Comparison of ENCODE assay signal across 11 cellular contexts in genomic region chrX:13001961-13002671, GRCh38. TPM values are rescaled to one million over a fixed set of nuclear protein-coding genes. Genes with fewer than 3 reads are reported as not detected.
DNase-seq lines count a peak whose midpoint lies in the region; ATAC-seq and TF ChIP-seq lines count a peak whose summit lies in the region.
"Had no signal": no experiment of that assay in that cellular context is flagged by ENCODE, and none has a peak within 500 bp of the region (broad histone marks: within the 10 kb centered on the region; RNA-seq: fewer than 3 reads in every experiment).

No MANE protein-coding gene starts in this region.

- TF ChIP-seq CTCF in spleen (IDR thresholded peaks at IDR 0.05 in 8 of 11, conservative IDR thresholded peaks at IDR 0.05 in 3 of 11): no peak

- peak; percentile 40 for DNase-seq in activated CD4-positive, alpha-beta T cell treated with anti-CD3 and anti-CD28 coated beads for 48 hours
- no peak for DNase-seq in activated CD4-positive, alpha-beta T cell treated with anti-CD3 and anti-CD28 coated beads for 1 hour
- DNase-seq in NOMO-1 (lab: John Stamatoyannopoulos, UW; ENCODE audit: unreplicated experiment in 2 of 2) (peak; percentile 53 to 71), spleen (no peak), left lobe of liver (ENCODE audit: low spot score) (no peak)
- DNase-seq in effector CD4-positive, alpha-beta T cell: no peak
- DNase-seq: lower lobe of right lung, NCI-H2081 treated with DMSO at 0.1 percent for 48 hours had no signal

- H3K9me3 ChIP-seq in spleen: no peaks in the 10 kb centered on the region
- H3K9me3 ChIP-seq: lower lobe of right lung had no signal

- peak overlapping the region; percentile 23 for H3K4me3 Mint-ChIP-seq in activated naive CD8-positive, alpha-beta T cell

- H3K27me3 ChIP-seq in spleen (replicated peaks in 1 of 7): no peaks in the 10 kb centered on the region

- H3K27me3 Mint-ChIP-seq in activated naive CD8-positive, alpha-beta T cell: no peaks in the 10 kb centered on the region

- intact Hi-C loops in spleen (cut with DNase I; ENCODE audit: low total_unique reads): no loop called here

- WGBS in spleen, 5 donors: 62 to 87% (median 67%) methylated on average over 4 of the region's 4 CpGs

- no peaks in the 10 kb centered on the region for H3K9me3 Mint-ChIP-seq in activated naive CD8-positive, alpha-beta T cell (ENCODE audit: low read depth)

- TF ChIP-seq POLR2A in spleen (IDR thresholded peaks at IDR 0.05): no peak

- ATAC-seq in left lobe of liver (no peak), HG03439 (IDR thresholded peaks at IDR 0.05; ENCODE audit: unreplicated experiment) (no peak)
- ATAC-seq: lower lobe of right lung, sciatic nerve had no signal

- H3K36me3 Mint-ChIP-seq in activated naive CD8-positive, alpha-beta T cell: no peaks in the 10 kb centered on the region

- H3K27ac Mint-ChIP-seq in activated naive CD8-positive, alpha-beta T cell: peak overlapping the region; percentile 94

- peaks cover 75% of the 10 kb centered on the region for H3K4me1 Mint-ChIP-seq in activated naive CD8-positive, alpha-beta T cell (ENCODE audit: low read depth)

- no peak overlapping the region for H3K4me3 ChIP-seq in spleen
- H3K4me3 ChIP-seq: lower lobe of right lung had no signal

- peaks cover 44 to 100% (median 87%) of the 10 kb centered on the region in 6 donors for H3K4me1 ChIP-seq in spleen

- peak overlapping the region in 7 of 8 donors; percentile 69 to 84 (median 80) for H3K27ac ChIP-seq in spleen

- no peaks in the 10 kb centered on the region for H3K36me3 ChIP-seq in spleen
- H3K36me3 ChIP-seq: lower lobe of right lung had no signal

RNA-seq across cellular contexts. Expression of gene TMSB4X, which starts 27.2 kb away (rescaled TPM):
- total RNA-seq in spleen (over 10,000 TPM in 3 of 7 donors, 1,000 to 10,000 TPM in 4; 6,343 to 12,135 (median 6,919) TPM), left lobe of liver (442 TPM)
- over 10,000 TPM; 14,844 to 19,174 (median 17,521) TPM for polyA plus RNA-seq in spleen

RNA-seq across cellular contexts. Expression of gene FAM9C, which starts 42.3 kb away (rescaled TPM):
- 10 to 100 TPM in 3 of 7 donors, under 1 TPM in 2, not detected in 2; 0.09 to 56.0 (median 12.3) TPM for total RNA-seq in spleen
- polyA plus RNA-seq in spleen: 10 to 100 TPM in 1 of 3 donors, under 1 TPM in 1, not detected in 1; 0.16 to 10.5 TPM
- not detected for total RNA-seq in left lobe of liver
- total RNA-seq: lower lobe of right lung, sciatic nerve had no signal

Comparison
In these comparisons a context has a peak if more than half of its experiments do, and no peak if none do; other contexts are left out.
1. DNase-seq: peak in activated CD4-positive, alpha-beta T cell treated with anti-CD3 and anti-CD28 coated beads for 48 hours (single experiment) and NOMO-1 (2 of 2); none in activated CD4-positive, alpha-beta T cell treated with anti-CD3 and anti-CD28 coated beads for 1 hour (single experiment), spleen (single experiment), left lobe of liver (single experiment) and effector CD4-positive, alpha-beta T cell (single experiment).
2. RNA of gene TMSB4X, which starts 27.2 kb away (total RNA-seq): 6,343 to 12,135 TPM in spleen; 442 TPM in left lobe of liver (single experiment); every median in the first group is over 10 times any median in the second.